22 cellular contexts compared by ENCODE assay signal in genomic region chr7:70114854-70115253, GRCh38.
DNase-seq lines count a peak whose midpoint lies in the region; ATAC-seq, FAIRE-seq and TF ChIP-seq lines count a peak whose summit lies in the region.
"Had no signal": no experiment of that assay in that cellular context is flagged by ENCODE, and none has a peak within 500 bp of the region (broad histone marks: within the 10 kb centered on the region; RNA-seq: fewer than 3 reads in every experiment).

No MANE protein-coding gene starts in this region.

- peaks cover 3% of the 10 kb centered on the region for H4K20me1 ChIP-seq in astrocyte (ENCODE audit: insufficient read depth, low read length)

- no peaks in the 10 kb centered on the region for H3K9me3 Mint-ChIP-seq in astrocyte (ENCODE audit: unreplicated experiment)

- no peak for TF ChIP-seq CTCF in AG10803 (conservative IDR thresholded peaks at IDR 0.05; ENCODE audit: low read length)
- no peak for TF ChIP-seq CTCF in astrocyte (IDR thresholded peaks at IDR 0.05; ENCODE audit: insufficient read depth, low read depth, low read length)
- no peak for TF ChIP-seq CTCF in left lung (IDR thresholded peaks at IDR 0.05)
- TF ChIP-seq CTCF in upper lobe of right lung (IDR thresholded peaks at IDR 0.05): no peak

- H3K4me1 ChIP-seq in astrocyte (ENCODE audit: insufficient read depth, low read length) (no peaks in the 10 kb centered on the region), left lung (no peaks in the 10 kb centered on the region), upper lobe of right lung (no peaks in the 10 kb centered on the region)
- H3K4me1 ChIP-seq: A549 had no signal

- H3K27ac ChIP-seq in astrocyte (ENCODE audit: low read depth, low read length): no peak overlapping the region
- H3K27ac ChIP-seq in left lung: no peak overlapping the region
- H3K27ac ChIP-seq in upper lobe of right lung: no peak overlapping the region
- H3K27ac ChIP-seq: A549, GM23248 had no signal

- H2AFZ ChIP-seq in astrocyte (ENCODE audit: low read depth, low read length): no peak overlapping the region
- H2AFZ ChIP-seq: GM23248 had no signal

- H3K27me3 ChIP-seq in astrocyte (ENCODE audit: insufficient read depth, low read length) (no peaks in the 10 kb centered on the region), left lung (no peaks in the 10 kb centered on the region), upper lobe of right lung (no peaks in the 10 kb centered on the region)

- no peak overlapping the region for H3K4me2 ChIP-seq in astrocyte (ENCODE audit: low read length)
- H3K4me2 ChIP-seq: A549 had no signal

- peaks cover 9% of the 10 kb centered on the region for H3K36me3 Mint-ChIP-seq in astrocyte (ENCODE audit: low read depth, unreplicated experiment)
- H3K36me3 Mint-ChIP-seq: CD4-positive, alpha-beta memory T cell had no signal

- H3K4me1 Mint-ChIP-seq in astrocyte (ENCODE audit: low read depth, unreplicated experiment): peaks cover 15% of the 10 kb centered on the region

- DNase-seq in AG10803 (ENCODE audit: low read depth): peak; percentile 59
- no peak for DNase-seq in astrocyte (ENCODE audit: low read depth)
- no peak for DNase-seq in left lung
- no peak for DNase-seq in upper lobe of right lung
- DNase-seq in putamen (ENCODE audit: low spot score): no peak
- no peak for DNase-seq in stimulated activated CD4-positive, alpha-beta T cell treated with anti-CD3 and anti-CD28 coated beads, Interleukin-15, amount 100 ng/mL, for 24 hours
- DNase-seq in effector CD8-positive, alpha-beta T cell (lab: John Stamatoyannopoulos, UW): no peak
- DNase-seq: 8988T; ACHN; C1 segment of cervical spinal cord; Calu3; CD4-positive, alpha-beta memory T cell; COR-L47; DMS53; DMS79 treated with DMSO at 0.1 percent for 48 hours; GF-D8; GM23248; H7; HCEC 1CT had no signal

- H3K9me3 ChIP-seq in astrocyte (ENCODE audit: insufficient read depth, low read depth, low read length) (no peaks in the 10 kb centered on the region), left lung (no peaks in the 10 kb centered on the region), upper lobe of right lung (no peaks in the 10 kb centered on the region)

- H3K9ac ChIP-seq in astrocyte (ENCODE audit: low read length): no peak overlapping the region
- H3K9ac ChIP-seq: GM23248 had no signal

- no peaks in the 10 kb centered on the region for H3K27me3 Mint-ChIP-seq in astrocyte (ENCODE audit: low read depth, unreplicated experiment)
- H3K27me3 Mint-ChIP-seq: CD4-positive, alpha-beta memory T cell had no signal

- intact Hi-C loops in left lung (cut with DNase I): no loop called here
- intact Hi-C loops in upper lobe of right lung (cut with DNase I): no loop called here

- no peaks in the 10 kb centered on the region for H3K79me2 ChIP-seq in astrocyte (ENCODE audit: insufficient read depth, low read length)

- no peak for FAIRE-seq in astrocyte (lab: Jason Lieb, UNC)
- FAIRE-seq: A549, GM12892, H1 had no signal

- peak; percentile 59 for ATAC-seq in left lung
- peak; percentile 36 for ATAC-seq in upper lobe of right lung
- ATAC-seq: A549 had no signal

- H3K4me3 Mint-ChIP-seq in astrocyte (ENCODE audit: unreplicated experiment): no peak overlapping the region
- H3K4me3 Mint-ChIP-seq: CD4-positive, alpha-beta memory T cell had no signal

- H3K36me3 ChIP-seq in astrocyte (ENCODE audit: insufficient read depth, low read length): no peaks in the 10 kb centered on the region
- no peaks in the 10 kb centered on the region for H3K36me3 ChIP-seq in left lung
- no peaks in the 10 kb centered on the region for H3K36me3 ChIP-seq in upper lobe of right lung

- H3K27ac Mint-ChIP-seq in astrocyte (ENCODE audit: unreplicated experiment): peak overlapping the region; percentile 78

- H3K4me3 ChIP-seq in AG10803 (ENCODE audit: low read length) (no peak overlapping the region), astrocyte (ENCODE audit: insufficient read depth, low read depth, low read length) (no peak overlapping the region), left lung (no peak overlapping the region), upper lobe of right lung (no peak overlapping the region)
- H3K4me3 ChIP-seq: A549, GM23248 had no signal
